Comparison of ENCODE assay signal across 9 cellular contexts in the genomic region with DNA sequence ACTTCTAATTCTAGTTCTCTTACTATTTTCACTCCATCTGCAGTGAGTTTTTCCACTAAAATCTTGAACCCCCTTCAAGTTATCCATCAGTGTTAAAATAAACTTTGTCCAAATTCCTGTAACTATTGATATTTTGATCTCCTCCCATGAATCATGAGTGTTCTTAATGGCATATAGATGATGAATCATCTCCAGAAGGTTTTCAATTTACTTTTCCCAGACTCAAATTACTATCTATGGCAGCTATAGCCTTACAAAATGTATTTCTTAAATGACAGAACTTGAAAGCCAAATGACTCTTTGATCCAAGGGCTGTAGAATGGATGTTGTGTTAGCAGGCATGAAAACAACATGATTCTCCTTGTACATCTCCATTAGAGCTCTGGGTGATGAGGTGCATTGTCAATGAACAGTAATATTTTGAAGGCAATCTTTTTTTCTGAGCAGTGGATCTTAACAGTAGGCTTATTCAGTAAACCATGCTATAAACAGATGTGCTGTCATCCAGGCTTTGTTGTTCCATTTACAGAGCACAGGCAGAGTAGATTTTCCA. TPM values are rescaled to one million over a fixed set of nuclear protein-coding genes. Genes with fewer than 3 reads are reported as not detected.
"Had no signal": no experiment of that assay in that cellular context is flagged by ENCODE, and none has a peak within 500 bp of the region (broad histone marks: within the 10 kb centered on the region; RNA-seq: fewer than 3 reads in every experiment).

No MANE protein-coding gene starts in this region.

- DNase-seq: H9, HCEC 1CT, KBM-7 had no signal

- H3K4me3 ChIP-seq: GM23338 had no signal

- H2AFZ ChIP-seq: GM23338 had no signal

- ATAC-seq: GM23338, HepG2 had no signal

- H3K4me2 ChIP-seq: GM23338 had no signal

- H3K27ac ChIP-seq: HL-60 had no signal

RNA-seq across cellular contexts. Expression of a gene that starts 16.1 kb away (rescaled TPM):
- total RNA-seq: GM23338, H1, HepG2, HT1080 had no signal
- polyA plus RNA-seq: GM23338, H1, HepG2, IgD-negative memory B cell had no signal
